In genomic region chr7:101597941-101598340, GRCh38 we compare ENCODE assay signal across 21 cellular contexts. TPM values are rescaled to one million over a fixed set of nuclear protein-coding genes. Genes with fewer than 3 reads are reported as not detected.
DNase-seq lines count a peak whose midpoint lies in the region; ATAC-seq, FAIRE-seq and TF ChIP-seq lines count a peak whose summit lies in the region.
"Had no signal": no experiment of that assay in that cellular context is flagged by ENCODE, and none has a peak within 500 bp of the region (broad histone marks: within the 10 kb centered on the region; RNA-seq: fewer than 3 reads in every experiment).

No MANE protein-coding gene starts in this region.

- intact Hi-C loops in Calu3 (cut with micrococcal nuclease; ENCODE audit: unreplicated experiment): loop anchor here (10.0 kb wide), 1 partner anchor 217 kb away; the partner anchor contains the start of gene CUX1
- intact Hi-C loops in stomach (cut with DNase I; ENCODE audit: low total_unique reads): no loop called here

- no TSS peak for BruUV-seq in Calu3 (replicated peaks; lab: Mats Ljungman, UMichigan)

- no peak for TF ChIP-seq EP300 in stomach (IDR thresholded peaks at IDR 0.05)

- no peak for DNase-seq in Calu3
- no peak for DNase-seq in WERI-Rb-1
- DNase-seq in stomach: no peak
- DNase-seq in H54 (ENCODE audit: insufficient read length, low spot score): no peak
- no peak for DNase-seq in stimulated activated CD4-positive, alpha-beta T cell treated with anti-CD3 and anti-CD28 coated beads, Interleukin-2, amount 100 ng/mL, for 48 hours
- DNase-seq: ACHN, AML-193, COR-L47, DMS53, IMR-90, Kasumi-1, MM.1S, NCI-H187, NCI-H345, NCI-H526, SHP77 treated with DMSO at 0.1 percent for 48 hours had no signal

- H3K27me3 ChIP-seq in WERI-Rb-1 (ENCODE audit: insufficient read depth, low read depth, severe bottlenecking) (no peaks in the 10 kb centered on the region), mucosa of stomach (ENCODE audit: control insufficient read depth, insufficient read depth, low read length) (no peaks in the 10 kb centered on the region), stomach (peaks cover 0 to 15% (median 0%) of the 10 kb centered on the region in 3 donors)

- H3K9me3 ChIP-seq in WERI-Rb-1 (ENCODE audit: severe bottlenecking) (no peaks in the 10 kb centered on the region), mucosa of stomach (ENCODE audit: control insufficient read depth, low read length) (no peaks in the 10 kb centered on the region), stomach (no peaks in the 10 kb centered on the region)

- 34 to 54% (median 43%) methylated on average over 5 to 6 of the region's 6 CpGs for WGBS in stomach, 5 donors

- H3K27ac Mint-ChIP-seq in Calu3 (ENCODE audit: unreplicated experiment): peak overlapping the region; percentile 63

- H3K36me3 Mint-ChIP-seq in Calu3 (ENCODE audit: insufficient read depth, unreplicated experiment): no peaks in the 10 kb centered on the region

- TF ChIP-seq POLR2A in stomach (IDR thresholded peaks at IDR 0.05) (no peak), H54 (IDR thresholded peaks at IDR 0.05; ENCODE audit: low read depth, low read length) (no peak)

- H3K27me3 Mint-ChIP-seq in Calu3 (ENCODE audit: unreplicated experiment): no peaks in the 10 kb centered on the region

- peak overlapping the region; percentile 29 for H3K9ac ChIP-seq in mucosa of stomach (ENCODE audit: low read length)

- H3K9me3 Mint-ChIP-seq in Calu3 (ENCODE audit: low read depth, unreplicated experiment): no peaks in the 10 kb centered on the region

- H3K36me3 ChIP-seq in WERI-Rb-1 (no peaks in the 10 kb centered on the region), mucosa of stomach (ENCODE audit: control insufficient read depth, insufficient read depth, low read length) (no peaks in the 10 kb centered on the region), stomach (no peaks in the 10 kb centered on the region)

- TF ChIP-seq CTCF in Calu3 (IDR thresholded peaks at IDR 0.05; ENCODE audit: unreplicated experiment) (no peak), WERI-Rb-1 (IDR thresholded peaks at IDR 0.05; ENCODE audit: low read depth, low read length) (no peak), stomach (IDR thresholded peaks at IDR 0.05) (no peak)

- peaks cover 11% of the 10 kb centered on the region for H3K4me1 Mint-ChIP-seq in Calu3 (ENCODE audit: low read depth, unreplicated experiment)

- H3K4me3 Mint-ChIP-seq in Calu3 (ENCODE audit: low read depth, unreplicated experiment): no peak overlapping the region

- no peak overlapping the region for H3K4me3 ChIP-seq in WERI-Rb-1 (ENCODE audit: low read depth, low read length)
- no peak overlapping the region for H3K4me3 ChIP-seq in mucosa of stomach (ENCODE audit: low read length)
- no peak overlapping the region for H3K4me3 ChIP-seq in stomach

- CTCF ChIA-PET in Calu3 (lab: Charles Lee): interaction anchor here (0.5 to 0.6 kb wide), 2 partner anchors 50 to 55 kb away, joined by 3 read pairs; no protein-coding TSS in a partner anchor

- H3K27ac ChIP-seq in WERI-Rb-1 (peak overlapping the region; percentile 62; the same call in 1 of the 2 replicates), stomach (peak overlapping the region in 4 of 5 donors; percentile 30 to 62 (median 53))

- H3K4me1 ChIP-seq in mucosa of stomach (ENCODE audit: control insufficient read depth, insufficient read depth, low read length) (peaks cover 33% of the 10 kb centered on the region), stomach (peaks cover 0 to 26% (median 21%) of the 10 kb centered on the region in 4 donors)

- ATAC-seq in GM18870 (IDR thresholded peaks at IDR 0.05; ENCODE audit: unreplicated experiment): no peak

- no peak for FAIRE-seq in H54 (lab: Jason Lieb, UNC)
- FAIRE-seq: RCC 7860 had no signal

RNA-seq across cellular contexts. Expression of gene MYL10, which starts 31.2 kb away (rescaled TPM):
- total RNA-seq in Calu3 (2022): not detected in 2 replicates
- total RNA-seq in stomach: not detected
- polyA plus RNA-seq in stomach: not detected
- total RNA-seq: H4, HT-29, IMR-90 had no signal
- polyA plus RNA-seq: IMR-90 had no signal
